8 cellular contexts compared by ENCODE assay signal in the genomic region with DNA sequence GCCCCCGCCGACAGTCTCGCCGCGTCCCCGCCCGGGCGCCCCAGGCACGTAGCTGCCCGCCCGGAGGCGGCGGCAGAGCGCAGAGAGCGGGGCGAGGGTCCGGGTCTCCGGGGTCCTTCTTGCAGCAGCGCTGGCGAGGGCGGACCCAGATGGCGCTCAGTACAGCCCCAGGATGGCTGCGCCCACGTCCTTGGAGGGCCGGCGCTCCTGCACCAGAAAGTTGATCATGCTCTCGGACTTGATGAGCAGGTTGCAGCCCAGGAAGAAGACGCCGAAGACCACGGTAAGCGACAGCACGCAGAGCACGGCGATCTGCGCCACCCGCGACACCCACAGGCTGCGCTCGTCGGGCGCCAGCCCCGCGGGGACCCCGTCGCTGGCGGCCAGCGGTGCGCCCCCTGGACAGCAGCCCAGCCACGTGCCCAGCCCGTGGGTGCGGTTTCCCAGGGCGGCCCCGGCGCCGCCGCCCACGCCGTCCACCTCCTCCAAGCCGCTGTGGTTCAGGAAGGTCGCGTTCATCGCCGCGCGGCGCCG. TPM values are rescaled to one million over a fixed set of nuclear protein-coding genes. Genes with fewer than 3 reads are reported as not detected.
DNase-seq lines count a peak whose midpoint lies in the region; ATAC-seq and TF ChIP-seq lines count a peak whose summit lies in the region.

No MANE protein-coding gene starts in this region.

- intact Hi-C loops in left lung (cut with DNase I), result no loop called here

- H3K9me3 ChIP-seq in left lung, result no peaks in the 10 kb centered on the region
- no peaks in the 10 kb centered on the region for H3K9me3 ChIP-seq in thoracic aorta

- H3K27me3 ChIP-seq in ACC112 (ENCODE audit: insufficient read depth, low read length) (peaks cover 71% of the 10 kb centered on the region), HL-60 (ENCODE audit: insufficient read depth, poor library complexity, severe bottlenecking) (peaks cover 53% of the 10 kb centered on the region), left lung (peaks cover 36 to 75% of the 10 kb centered on the region in 2 donors), thoracic aorta (replicated peaks; ENCODE audit: insufficient read depth) (peaks cover 5% of the 10 kb centered on the region)

- H3K4me1 ChIP-seq in ACC112 (ENCODE audit: control insufficient read depth, insufficient read depth, low read length, unreplicated experiment) (peaks cover 8% of the 10 kb centered on the region), left lung (peaks cover 12 to 15% of the 10 kb centered on the region in 2 donors), thoracic aorta (ENCODE audit: control insufficient read depth in 1 of 2, low read depth in 2 of 2) (peaks cover 6 to 14% of the 10 kb centered on the region in 2 donors)

- H3K36me3 ChIP-seq in ACC112 (ENCODE audit: insufficient read depth, low read length) (no peaks in the 10 kb centered on the region), left lung (no peaks in the 10 kb centered on the region), thoracic aorta (no peaks in the 10 kb centered on the region)

- no peak for TF ChIP-seq CTCF in HL-60 (IDR thresholded peaks at IDR 0.05; ENCODE audit: insufficient read depth, low read length)
- no peak for TF ChIP-seq CTCF in left lung (IDR thresholded peaks at IDR 0.05)
- no peak for TF ChIP-seq CTCF in thoracic aorta (IDR thresholded peaks at IDR 0.05)

- H2AFZ ChIP-seq in ACC112 (ENCODE audit: low read length, unreplicated experiment), result no peak overlapping the region

- DNase-seq in HL-60 (ENCODE audit: low read depth in 1 of 2, low spot score in 1 of 2) (no peak), astrocyte of the hippocampus (ENCODE audit: low read depth, low spot score) (peak; percentile 33), left lung (no peak), thoracic aorta (ENCODE audit: low spot score) (no peak), NCI-H446 treated with DMSO at 0.1 percent for 48 hours (lab: John Stamatoyannopoulos, UW) (no peak)

- H3K4me3 ChIP-seq in ACC112 (ENCODE audit: low read depth, low read length), result peak overlapping the region; percentile 72
- peak overlapping the region; percentile 21 for H3K4me3 ChIP-seq in HL-60 (replicated peaks; ENCODE audit: insufficient read depth, low read length)
- H3K4me3 ChIP-seq in left lung, result peak overlapping the region; percentile 30 to 45
- peak overlapping the region; percentile 73 for H3K4me3 ChIP-seq in thoracic aorta

- H3K79me2 ChIP-seq in ACC112 (ENCODE audit: control insufficient read depth, insufficient read depth, low read length, unreplicated experiment), result no peaks in the 10 kb centered on the region

- H3K27ac ChIP-seq in ACC112 (ENCODE audit: low read depth, low read length) (no peak overlapping the region), HL-60 (replicated peaks) (no peak overlapping the region), left lung (no peak overlapping the region), thoracic aorta (no peak overlapping the region)

- ATAC-seq in left lung (peak; percentile 23), thoracic aorta (ENCODE audit: insufficient number of reproducible peaks, low FRiP score, low read depth) (no peak), GM19452 (IDR thresholded peaks at IDR 0.05; ENCODE audit: unreplicated experiment) (no peak), GM21528 (IDR thresholded peaks at IDR 0.05; ENCODE audit: low FRiP score, unreplicated experiment) (no peak)

RNA-seq across cellular contexts. Expression of gene RPRML, which starts 0.5 kb away (rescaled TPM):
- total RNA-seq in left lung (not detected), thoracic aorta (not detected)

RNA-seq across cellular contexts. Expression of gene GOSR2, which starts 55.6 kb away (rescaled TPM):
- 10 to 100 TPM; 53.9 to 67.4 TPM for total RNA-seq in left lung
- total RNA-seq in thoracic aorta, result 10 to 100 TPM; 30.9 to 94.8 TPM

Comparison
In these comparisons a context has a peak if more than half of its experiments do, and no peak if none do; other contexts are left out.
1. H3K4me3 ChIP-seq: peak in every context shown above with its lines; median percentile 73 in thoracic aorta; 72 in ACC112; 38 in left lung; 21 in HL-60.